ENCODE assay signal across 16 cellular contexts in the genomic region with DNA sequence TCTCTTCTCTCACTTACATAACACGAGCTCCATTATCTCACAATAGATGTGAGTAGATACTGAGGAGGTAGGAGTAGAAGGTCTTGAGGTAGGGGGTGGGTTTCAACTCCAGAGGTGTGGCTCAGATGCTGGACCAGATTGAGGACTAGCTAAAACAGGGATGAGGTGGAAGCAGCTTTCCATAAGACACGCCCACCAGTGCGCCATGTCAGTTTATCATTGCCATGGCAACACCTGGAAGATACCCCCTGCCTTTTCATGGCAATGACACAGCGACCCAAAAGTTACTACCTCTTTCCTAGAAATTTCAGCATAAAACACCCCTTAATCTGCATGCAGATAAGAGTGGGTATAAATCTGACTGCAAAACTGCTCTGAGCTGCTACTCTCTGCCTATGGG. TPM values are rescaled to one million over a fixed set of nuclear protein-coding genes. Genes with fewer than 3 reads are reported as not detected.
A peak's percentile ranks its signal among the peaks of the same experiment; 100 is the strongest.
DNase-seq lines count a peak whose midpoint lies in the region; ATAC-seq and TF ChIP-seq lines count a peak whose summit lies in the region.
"Had no signal": no experiment of that assay in that cellular context is flagged by ENCODE, and none has a peak within 500 bp of the region (broad histone marks: within the 10 kb centered on the region; RNA-seq: fewer than 3 reads in every experiment).

No MANE protein-coding gene starts in this region.

- peaks cover 16% of the 10 kb centered on the region for H3K27me3 Mint-ChIP-seq in activated CD4-positive, alpha-beta T cell treated with anti-CD3 and anti-CD28 coated beads, Interleukin-2, amount 10 ng/mL, durations not matched to agents 7 days and 5 days

- DNase-seq in NCI-H748 (lab: John Stamatoyannopoulos, UW; ENCODE audit: unreplicated experiment): peak; percentile 15
- DNase-seq in NCI-H748 treated with DMSO at 0.1 percent for 48 hours (lab: John Stamatoyannopoulos, UW): no peak
- DNase-seq in KBM-7: peak; percentile 11
- DNase-seq in lung (ENCODE audit: low spot score): peak; percentile 19
- no peak for DNase-seq in amygdala (lab: John Stamatoyannopoulos, UW)
- no peak for DNase-seq in activated CD4-positive, alpha-beta T cell treated with anti-CD3 and anti-CD28 coated beads, Interleukin-2, amount 10 ng/mL, durations not matched to agents 7 days and 5 days
- no peak for DNase-seq in KG1 (lab: John Stamatoyannopoulos, UW)
- DNase-seq: 8988T; CD4-positive, alpha-beta memory T cell; DMS153; DMS79; GDM1 had no signal

- H3K4me3 ChIP-seq in lung: no peak overlapping the region
- H3K4me3 ChIP-seq: BLaER1, HAP-1 had no signal

- H3K27ac ChIP-seq in lung (ENCODE audit: low read depth in 1 of 2, low read length in 1 of 2): no peak overlapping the region
- H3K27ac ChIP-seq: BLaER1, HL-60 had no signal

- no peaks in the 10 kb centered on the region for H3K4me1 Mint-ChIP-seq in activated CD4-positive, alpha-beta T cell treated with anti-CD3 and anti-CD28 coated beads, Interleukin-2, amount 10 ng/mL, durations not matched to agents 7 days and 5 days
- H3K4me1 Mint-ChIP-seq: CD14-positive monocyte; CD4-positive, alpha-beta memory T cell had no signal

- WGBS in lung, 2 donors: 79 to 80% methylated on average over 4 of the region's 4 CpGs

- no peaks in the 10 kb centered on the region for H3K4me1 ChIP-seq in lung (ENCODE audit: control insufficient read depth in 2 of 2, insufficient read depth in 2 of 2, low read length in 2 of 2)
- H3K4me1 ChIP-seq: BLaER1, HAP-1 had no signal

- in situ Hi-C loops in KBM-7 (cut with MboI; ENCODE audit: low pct_unique_long_range_greater_than_20kb, low sequenced_read_pairs): no loop called here

- POLR2A ChIA-PET in activated CD4-positive, alpha-beta T cell treated with anti-CD3 and anti-CD28 coated beads, Interleukin-2, amount 10 ng/mL, durations not matched to agents 7 days and 5 days (lab: Charles Lee): no interaction called here

- H3K9me3 ChIP-seq in lung (ENCODE audit: control insufficient read depth in 2 of 2, insufficient read depth in 1 of 2, low read length in 1 of 2): no peaks in the 10 kb centered on the region
- H3K9me3 ChIP-seq: BLaER1, HAP-1 had no signal

- no peak for TF ChIP-seq CTCF in lung (IDR thresholded peaks at IDR 0.05; ENCODE audit: control extremely low read depth, extremely low read depth)

- H3K27me3 ChIP-seq in lung (ENCODE audit: control insufficient read depth, insufficient read depth): peaks cover 3% of the 10 kb centered on the region
- H3K27me3 ChIP-seq: BLaER1 had no signal

- H3K9me3 Mint-ChIP-seq in activated CD4-positive, alpha-beta T cell treated with anti-CD3 and anti-CD28 coated beads, Interleukin-2, amount 10 ng/mL, durations not matched to agents 7 days and 5 days: no peaks in the 10 kb centered on the region
- H3K9me3 Mint-ChIP-seq: CD14-positive monocyte had no signal

- no peaks in the 10 kb centered on the region for H3K36me3 ChIP-seq in lung (ENCODE audit: control insufficient read depth in 2 of 2, insufficient read depth in 2 of 2, low read length in 2 of 2)
- H3K36me3 ChIP-seq: BLaER1, HAP-1 had no signal

- ATAC-seq in lung (ENCODE audit: insufficient read depth, low FRiP score): no peak

- H3K36me3 Mint-ChIP-seq in activated CD4-positive, alpha-beta T cell treated with anti-CD3 and anti-CD28 coated beads, Interleukin-2, amount 10 ng/mL, durations not matched to agents 7 days and 5 days (ENCODE audit: low read depth): no peaks in the 10 kb centered on the region
- H3K36me3 Mint-ChIP-seq: CD14-positive monocyte; CD4-positive, alpha-beta memory T cell had no signal

- no peak overlapping the region for H3K27ac Mint-ChIP-seq in activated CD4-positive, alpha-beta T cell treated with anti-CD3 and anti-CD28 coated beads, Interleukin-2, amount 10 ng/mL, durations not matched to agents 7 days and 5 days
- H3K27ac Mint-ChIP-seq: CD14-positive monocyte had no signal

- CTCF ChIA-PET in activated CD4-positive, alpha-beta T cell treated with anti-CD3 and anti-CD28 coated beads, Interleukin-2, amount 10 ng/mL, durations not matched to agents 7 days and 5 days (lab: Charles Lee): interaction anchor here (1.1 kb wide), 1 partner anchor 63 kb away, joined by 4 read pairs; no protein-coding TSS in a partner anchor

- H3K4me3 Mint-ChIP-seq in activated CD4-positive, alpha-beta T cell treated with anti-CD3 and anti-CD28 coated beads, Interleukin-2, amount 10 ng/mL, durations not matched to agents 7 days and 5 days: no peak overlapping the region
- H3K4me3 Mint-ChIP-seq: CD14-positive monocyte; CD4-positive, alpha-beta memory T cell had no signal

RNA-seq across cellular contexts. Expression of a gene that starts 44.1 kb away (rescaled TPM):
- total RNA-seq in lung: 10 to 100 TPM; 31.9 to 42.7 TPM
- polyA plus RNA-seq in lung: 10 to 100 TPM; 13.8 to 29.0 TPM
- 1 to 10 TPM; 1.6 to 2.5 TPM for total RNA-seq in activated CD4-positive, alpha-beta T cell treated with anti-CD3 and anti-CD28 coated beads, Interleukin-2, amount 10 ng/mL, durations not matched to agents 7 days and 5 days

Comparison
In these comparisons a context has a peak if more than half of its experiments do, and no peak if none do; other contexts are left out.
1. DNase-seq: peak in NCI-H748 (single experiment), KBM-7 (single experiment) and lung (single experiment); none in NCI-H748 treated with DMSO at 0.1 percent for 48 hours (single experiment), amygdala (0 of 56), activated CD4-positive, alpha-beta T cell treated with anti-CD3 and anti-CD28 coated beads, Interleukin-2, amount 10 ng/mL, durations not matched to agents 7 days and 5 days (single experiment) and KG1 (single experiment).
2. RNA of a gene that starts 44.1 kb away (total RNA-seq): 31.9 to 42.7 TPM in lung; 1.6 to 2.5 TPM in activated CD4-positive, alpha-beta T cell treated with anti-CD3 and anti-CD28 coated beads, Interleukin-2, amount 10 ng/mL, durations not matched to agents 7 days and 5 days; every median in the first group is over 4 times any median in the second.